Comparison of ENCODE assay signal across 1 cellular context in genomic region chr2:25772078-25772477, GRCh38.
TF ChIP-seq lines count a peak whose summit lies in the region.

No MANE protein-coding gene starts in this region.

TF ChIP-seq in K562, 482 proteins besides CTCF, POLR2A, EP300 and RAD21:
- TF ChIP-seq C11orf30 (IDR thresholded peaks at IDR 0.05; ENCODE audit: low read depth): peak; percentile 32; the same call in 1 of the 2 replicates
- no peak for TF ChIP-seq ZNF354B (CRISPR knock-in tag; IDR thresholded peaks at IDR 0.05)
- no peak for TF ChIP-seq SAFB2 (IDR thresholded peaks at IDR 0.05; ENCODE audit: borderline replicate concordance, low read depth, low read length, severe bottlenecking)
- TF ChIP-seq ATF3 (IDR thresholded peaks at IDR 0.05): no peak
- TF ChIP-seq ATF3 (CRISPR knock-in tag; conservative IDR thresholded peaks at IDR 0.05): no peak
- TF ChIP-seq CUX1 (CRISPR knock-in tag; IDR thresholded peaks at IDR 0.05): no peak
- peak; percentile 73 for TF ChIP-seq ZNF316 (IDR thresholded peaks at IDR 0.05)
- TF ChIP-seq SRSF3 (IDR thresholded peaks at IDR 0.05; ENCODE audit: insufficient read depth, low read length): no peak
- no peak for TF ChIP-seq KDM5B (IDR thresholded peaks at IDR 0.05; ENCODE audit: insufficient replicate concordance, low read depth, low read length)
